In the genomic region with DNA sequence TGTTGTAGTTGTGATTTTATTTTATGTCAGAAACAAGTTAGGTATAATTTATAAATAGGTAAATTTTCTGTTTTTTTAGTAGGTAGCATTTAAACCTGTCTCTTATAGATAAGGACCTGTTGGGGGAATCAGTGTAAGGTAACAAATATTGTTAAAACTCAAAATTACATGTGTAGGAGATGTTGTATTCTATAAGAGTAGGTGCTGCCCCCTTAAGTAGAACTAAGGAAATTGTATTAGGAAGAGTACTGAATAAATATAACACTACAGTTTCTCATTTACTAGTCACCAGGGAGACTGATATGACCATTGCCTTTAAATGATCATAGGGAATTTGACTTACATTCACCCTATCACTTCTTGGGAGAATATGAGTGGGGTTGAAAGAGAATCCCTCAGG, we compare ENCODE assay signal across 9 cellular contexts. TPM values are rescaled to one million over a fixed set of nuclear protein-coding genes. Genes with fewer than 3 reads are reported as not detected.
DNase-seq lines count a peak whose midpoint lies in the region; ATAC-seq and TF ChIP-seq lines count a peak whose summit lies in the region.
"Had no signal": no experiment of that assay in that cellular context is flagged by ENCODE, and none has a peak within 500 bp of the region (broad histone marks: within the 10 kb centered on the region; RNA-seq: fewer than 3 reads in every experiment).

No MANE protein-coding gene starts in this region.

- DNase-seq in AML-193 (lab: John Stamatoyannopoulos, UW) (peak; percentile 36 to 71), SK-N-MC (ENCODE audit: low read depth, low spot score) (peak; percentile 12), iPS-NIHi7 (ENCODE audit: extremely low spot score) (peak; percentile 9), gastrocnemius medialis (no peak), NCI-H1436 (lab: John Stamatoyannopoulos, UW) (no peak)
- no peak for DNase-seq in activated CD4-positive, CD25-positive, alpha-beta regulatory T cell treated with anti-CD3 and anti-CD28 coated beads, Interleukin-2, amount 50 U/mL, for 72 hours
- DNase-seq: GOT3 had no signal

- H3K4me3 ChIP-seq in SK-N-MC = no peak overlapping the region
- H3K4me3 ChIP-seq in gastrocnemius medialis = no peak overlapping the region

- ATAC-seq in GM18868 (IDR thresholded peaks at IDR 0.05; ENCODE audit: unreplicated experiment) = peak; percentile 50
- ATAC-seq in gastrocnemius medialis = no peak
- no peak for ATAC-seq in esophagus mucosa

- intact Hi-C loops in gastrocnemius medialis (cut with DNase I; ENCODE audit: low total_unique reads) = loop anchor here (1.0 to 5.0 kb wide), 2 partner anchors 51 to 75 kb away; no protein-coding TSS in a partner anchor

- in situ Hi-C loops in gastrocnemius medialis (cut with MboI; ENCODE audit: low sequenced_read_pairs in 4 of 4) = loop anchor here in 1 of 4 donors (10.0 kb wide), 1 partner anchor 78 kb away; no protein-coding TSS in a partner anchor

- TF ChIP-seq POLR2A in gastrocnemius medialis (IDR thresholded peaks at IDR 0.05) = no peak

- no peak overlapping the region for H3K27ac ChIP-seq in SK-N-MC
- H3K27ac ChIP-seq in gastrocnemius medialis = no peak overlapping the region

- H3K4me1 ChIP-seq in gastrocnemius medialis = no peaks in the 10 kb centered on the region

- peak in 2 of 5 experiments; percentile 27 to 37 for TF ChIP-seq CTCF in gastrocnemius medialis (IDR thresholded peaks at IDR 0.05 in 4 of 5, conservative IDR thresholded peaks at IDR 0.05 in 1 of 5)

- no peaks in the 10 kb centered on the region for H3K9me3 ChIP-seq in SK-N-MC (ENCODE audit: low read depth, low read length)
- no peaks in the 10 kb centered on the region for H3K9me3 ChIP-seq in gastrocnemius medialis

- no peaks in the 10 kb centered on the region for H3K27me3 ChIP-seq in gastrocnemius medialis

- peaks cover 24% of the 10 kb centered on the region for H3K36me3 ChIP-seq in SK-N-MC (ENCODE audit: insufficient read depth, low read length)
- peaks cover 2 to 26% of the 10 kb centered on the region in 2 donors for H3K36me3 ChIP-seq in gastrocnemius medialis

- no peak overlapping the region for H3K9ac ChIP-seq in SK-N-MC (ENCODE audit: insufficient read length)

RNA-seq across cellular contexts. Expression of gene SLC25A36, which starts 31.2 kb away (rescaled TPM):
- total RNA-seq in gastrocnemius medialis (10 to 100 TPM; 17.3 to 74.7 (median 35.0) TPM), esophagus mucosa (17.5 TPM)

Comparison
In these comparisons a context has a peak if more than half of its experiments do, and no peak if none do; other contexts are left out.
1. DNase-seq: peak in AML-193 (2 of 2), SK-N-MC (single experiment) and iPS-NIHi7 (single experiment); none in gastrocnemius medialis (0 of 2), activated CD4-positive, CD25-positive, alpha-beta regulatory T cell treated with anti-CD3 and anti-CD28 coated beads, Interleukin-2, amount 50 U/mL, for 72 hours (single experiment) and NCI-H1436 (single experiment).